19 cellular contexts compared by ENCODE assay signal in the genomic region with DNA sequence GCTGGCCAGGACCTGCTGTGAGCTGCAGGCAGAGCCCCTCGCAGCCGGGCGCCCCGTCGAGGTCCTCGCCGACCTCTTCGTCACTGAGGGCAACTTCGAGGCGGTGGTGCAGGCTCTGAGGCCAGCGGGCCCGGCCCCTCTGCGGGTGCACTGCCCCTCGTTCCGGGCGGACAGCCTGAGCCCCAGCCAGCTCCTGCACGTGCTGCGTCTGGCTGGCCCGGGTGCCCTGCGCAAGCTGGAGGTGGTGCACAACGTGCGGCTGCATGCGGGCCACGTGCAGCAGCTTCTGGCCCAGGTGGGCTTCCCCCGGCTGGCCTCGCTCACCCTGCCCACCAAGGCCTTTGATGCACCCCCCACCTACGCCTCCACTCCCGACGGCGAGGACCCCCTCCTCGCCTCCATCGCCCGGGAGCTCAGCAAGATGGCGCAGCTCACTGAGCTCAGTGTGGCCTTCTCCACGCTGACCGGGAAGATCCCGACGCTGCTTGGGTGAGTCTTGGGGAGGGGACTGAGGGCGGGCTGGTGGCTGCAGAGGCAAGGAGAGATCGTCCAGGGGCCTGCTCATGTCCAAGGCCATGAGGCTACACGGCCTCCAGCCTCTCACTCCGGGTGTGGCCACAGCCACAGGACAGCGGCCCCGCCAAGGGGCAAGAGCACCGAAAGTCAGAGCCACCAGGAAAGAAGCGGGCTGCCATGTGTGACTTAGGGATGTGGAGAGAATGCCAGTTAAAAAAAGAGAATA. TPM values are rescaled to one million over a fixed set of nuclear protein-coding genes. Genes with fewer than 3 reads are reported as not detected.
A peak's percentile ranks its signal among the peaks of the same experiment; 100 is the strongest.
DNase-seq lines count a peak whose midpoint lies in the region; ATAC-seq and TF ChIP-seq lines count a peak whose summit lies in the region.
"Had no signal": no experiment of that assay in that cellular context is flagged by ENCODE, and none has a peak within 500 bp of the region (broad histone marks: within the 10 kb centered on the region; RNA-seq: fewer than 3 reads in every experiment).

No MANE protein-coding gene starts in this region.

- no peak overlapping the region for H3K27ac Mint-ChIP-seq in CD8-positive, alpha-beta T cell
- H3K27ac Mint-ChIP-seq in memory B cell (no peak overlapping the region), T-cell (no peak overlapping the region)
- no peak overlapping the region for H3K27ac Mint-ChIP-seq in stimulated activated memory B cell treated with anti-CD40 and anti-IgM and Interleukin-4, amounts not matched to agents 10 μg/mL and 1 μg/mL and 100 μg/mL, for 72 hours
- H3K27ac Mint-ChIP-seq: activated naive CD4-positive, alpha-beta T cell treated with anti-CD3 and anti-CD28 coated beads, Interleukin-2, amount 50 U/mL, for 24 hours; activated T-cell treated with anti-CD3 and anti-CD28 coated beads, Interleukin-2, amount 50 U/mL, for 24 hours had no signal

- H2AFZ ChIP-seq in OCI-LY1 (ENCODE audit: low read length): no peak overlapping the region

- H3K36me3 Mint-ChIP-seq in CD8-positive, alpha-beta T cell: no peaks in the 10 kb centered on the region
- H3K36me3 Mint-ChIP-seq in memory B cell (no peaks in the 10 kb centered on the region), T-cell (no peaks in the 10 kb centered on the region)
- H3K36me3 Mint-ChIP-seq in stimulated activated memory B cell treated with anti-CD40 and anti-IgM and Interleukin-4, amounts not matched to agents 10 μg/mL and 1 μg/mL and 100 μg/mL, for 72 hours: no peaks in the 10 kb centered on the region
- H3K36me3 Mint-ChIP-seq: activated naive CD4-positive, alpha-beta T cell treated with anti-CD3 and anti-CD28 coated beads, Interleukin-2, amount 50 U/mL, for 24 hours had no signal

- no peaks in the 10 kb centered on the region for H3K9me2 ChIP-seq in OCI-LY1 (ENCODE audit: low read depth, low read length)

- peak overlapping the region; percentile 44 for H3K4me2 ChIP-seq in OCI-LY1 (ENCODE audit: low read length)

- no peaks in the 10 kb centered on the region for H3K79me2 ChIP-seq in OCI-LY1 (ENCODE audit: insufficient read depth, low read length)

- H3F3A ChIP-seq in OCI-LY1 (ENCODE audit: insufficient read depth, low read length): no peaks in the 10 kb centered on the region

- no peaks in the 10 kb centered on the region for H3K36me3 ChIP-seq in CD8-positive, alpha-beta T cell (ENCODE audit: insufficient read depth, low read length)
- H3K36me3 ChIP-seq in OCI-LY1 (ENCODE audit: insufficient read depth, low read length): no peaks in the 10 kb centered on the region
- H3K36me3 ChIP-seq: ovary had no signal

- no peaks in the 10 kb centered on the region for H3K27me3 ChIP-seq in CD8-positive, alpha-beta T cell (ENCODE audit: insufficient read depth, low read length)
- H3K27me3 ChIP-seq in OCI-LY1 (ENCODE audit: insufficient read depth, low read length): no peaks in the 10 kb centered on the region
- H3K27me3 ChIP-seq: ovary had no signal

- no peak for TF ChIP-seq CTCF in CD8-positive, alpha-beta T cell (IDR thresholded peaks at IDR 0.05)
- no peak for TF ChIP-seq CTCF in OCI-LY1 (IDR thresholded peaks at IDR 0.05; ENCODE audit: low read length)

- peak overlapping the region; percentile 42 for H3K4me3 Mint-ChIP-seq in CD8-positive, alpha-beta T cell
- peak overlapping the region; percentile 56 for H3K4me3 Mint-ChIP-seq in memory B cell
- H3K4me3 Mint-ChIP-seq in stimulated activated memory B cell treated with anti-CD40 and anti-IgM and Interleukin-4, amounts not matched to agents 10 μg/mL and 1 μg/mL and 100 μg/mL, for 72 hours: peak overlapping the region; percentile 42
- H3K4me3 Mint-ChIP-seq in T-cell: peak overlapping the region in 1 of 3 donors; percentile 37
- H3K4me3 Mint-ChIP-seq: activated naive CD4-positive, alpha-beta T cell treated with anti-CD3 and anti-CD28 coated beads, Interleukin-2, amount 50 U/mL, for 24 hours; activated T-cell treated with anti-CD3 and anti-CD28 coated beads, Interleukin-2, amount 50 U/mL, for 24 hours had no signal

- no peaks in the 10 kb centered on the region for H4K20me1 ChIP-seq in OCI-LY1 (ENCODE audit: insufficient read depth, low read length)

- peaks cover 7% of the 10 kb centered on the region for H3K4me1 ChIP-seq in CD8-positive, alpha-beta T cell (ENCODE audit: insufficient read depth, low read length)
- H3K4me1 ChIP-seq in OCI-LY1 (ENCODE audit: insufficient read depth, low read length, severe bottlenecking): peaks cover 62% of the 10 kb centered on the region
- H3K4me1 ChIP-seq: Caco-2 had no signal

- no peak for ATAC-seq in CD8-positive, alpha-beta T cell
- ATAC-seq in memory B cell (ENCODE audit: low read depth) (no peak), T-cell (replicated peaks in 1 of 4) (no peak)
- ATAC-seq in stimulated activated memory B cell treated with anti-CD40 and anti-IgM and Interleukin-4, amounts not matched to agents 10 μg/mL and 1 μg/mL and 100 μg/mL, for 72 hours: no peak

- CTCF ChIA-PET in CD8-positive, alpha-beta T cell (lab: Charles Lee): no interaction called here
- CTCF ChIA-PET in T-cell (lab: Charles Lee): no interaction called here

- peaks cover 7% of the 10 kb centered on the region for H3K27me3 Mint-ChIP-seq in CD8-positive, alpha-beta T cell (ENCODE audit: low read depth)
- H3K27me3 Mint-ChIP-seq in memory B cell: peaks cover 9% of the 10 kb centered on the region
- peaks cover 46% of the 10 kb centered on the region for H3K27me3 Mint-ChIP-seq in stimulated activated memory B cell treated with anti-CD40 and anti-IgM and Interleukin-4, amounts not matched to agents 10 μg/mL and 1 μg/mL and 100 μg/mL, for 72 hours
- H3K27me3 Mint-ChIP-seq in T-cell: peaks cover 0 to 12% of the 10 kb centered on the region in 2 donors

- POLR2A ChIA-PET in CD8-positive, alpha-beta T cell (lab: Charles Lee): no interaction called here
- POLR2A ChIA-PET in T-cell (lab: Charles Lee): no interaction called here

- H3K4me1 Mint-ChIP-seq in CD8-positive, alpha-beta T cell (ENCODE audit: low read depth): peaks cover 6% of the 10 kb centered on the region
- peaks cover 11% of the 10 kb centered on the region for H3K4me1 Mint-ChIP-seq in memory B cell
- H3K4me1 Mint-ChIP-seq in stimulated activated memory B cell treated with anti-CD40 and anti-IgM and Interleukin-4, amounts not matched to agents 10 μg/mL and 1 μg/mL and 100 μg/mL, for 72 hours: peaks cover 29% of the 10 kb centered on the region
- H3K4me1 Mint-ChIP-seq in T-cell: peaks cover 5 to 9% (median 6%) of the 10 kb centered on the region in 3 donors

- peak overlapping the region; percentile 33 for H3K4me3 ChIP-seq in CD8-positive, alpha-beta T cell (ENCODE audit: low read depth, low read length)
- H3K4me3 ChIP-seq in OCI-LY1 (ENCODE audit: low read depth, low read length, poor library complexity, severe bottlenecking): peak overlapping the region; percentile 28
- H3K4me3 ChIP-seq: ovary had no signal

- H3K27ac ChIP-seq in CD8-positive, alpha-beta T cell (ENCODE audit: low read depth, low read length): no peak overlapping the region
- no peak overlapping the region for H3K27ac ChIP-seq in OCI-LY1 (ENCODE audit: low read depth, low read length, poor library complexity, severe bottlenecking)
- H3K27ac ChIP-seq: ovary had no signal

- no peaks in the 10 kb centered on the region for H3K9me3 ChIP-seq in CD8-positive, alpha-beta T cell (ENCODE audit: low read length)
- H3K9me3 ChIP-seq in OCI-LY1 (ENCODE audit: low read length): no peaks in the 10 kb centered on the region
- H3K9me3 ChIP-seq: Caco-2, esophagus muscularis mucosa, ovary had no signal

- H3K9ac ChIP-seq in OCI-LY1 (ENCODE audit: low read length): no peak overlapping the region; the same call in 1 of the 2 replicates

- no peaks in the 10 kb centered on the region for H3K9me3 Mint-ChIP-seq in CD8-positive, alpha-beta T cell
- H3K9me3 Mint-ChIP-seq in memory B cell: no peaks in the 10 kb centered on the region
- H3K9me3 Mint-ChIP-seq in stimulated activated memory B cell treated with anti-CD40 and anti-IgM and Interleukin-4, amounts not matched to agents 10 μg/mL and 1 μg/mL and 100 μg/mL, for 72 hours: no peaks in the 10 kb centered on the region
- H3K9me3 Mint-ChIP-seq in T-cell: no peaks in the 10 kb centered on the region
- H3K9me3 Mint-ChIP-seq: activated naive CD4-positive, alpha-beta T cell treated with anti-CD3 and anti-CD28 coated beads, Interleukin-2, amount 50 U/mL, for 24 hours; activated T-cell treated with anti-CD3 and anti-CD28 coated beads, Interleukin-2, amount 50 U/mL, for 24 hours had no signal

- no peak for DNase-seq in CD8-positive, alpha-beta T cell
- DNase-seq in memory B cell (ENCODE audit: low spot score in 2 of 2) (no peak), activated gamma-delta T cell treated with Interleukin-2 at 50 U/mL for 16 hours (no peak), T-cell (no peak)
- no peak for DNase-seq in activated CD8-positive, alpha-beta memory T cell treated with anti-CD3 and anti-CD28 coated beads for 24 hours
- DNase-seq: activated CD4-positive, alpha-beta T cell treated with anti-CD3 and anti-CD28 coated beads for 1 hour; Caco-2; effector CD8-positive, alpha-beta T cell; NCI-H1048; NCI-H1930; NCI-H226 had no signal

- intact Hi-C loops in CD8-positive, alpha-beta T cell (cut with DNase I, micrococcal nuclease): no loop called here

RNA-seq across cellular contexts. Expression of a gene that starts 0.8 kb away (rescaled TPM):
- total RNA-seq in CD8-positive, alpha-beta T cell: not detected
- not detected for total RNA-seq in T-cell
- total RNA-seq: Caco-2, Daoy, esophagus muscularis mucosa, H1 had no signal

RNA-seq across cellular contexts. Expression of a gene that starts 25.8 kb away (rescaled TPM):
- 1 to 10 TPM; 1.5 to 2.2 TPM for total RNA-seq in CD8-positive, alpha-beta T cell
- total RNA-seq in T-cell: 1 to 10 TPM; 2.5 to 9.8 (median 6.3) TPM

RNA-seq across cellular contexts. Expression of a gene that starts 26.0 kb away (rescaled TPM):
- 100 to 1,000 TPM; 203 to 216 TPM for total RNA-seq in CD8-positive, alpha-beta T cell
- 100 to 1,000 TPM; 122 to 209 (median 140) TPM for total RNA-seq in T-cell
